Comparison of ENCODE assay signal across 26 cellular contexts in genomic region chr6:68746376-68746775, GRCh38.
"Had no signal": no experiment of that assay in that cellular context is flagged by ENCODE, and none has a peak within 500 bp of the region (broad histone marks: within the 10 kb centered on the region; RNA-seq: fewer than 3 reads in every experiment).

No MANE protein-coding gene starts in this region.

- H2AFZ ChIP-seq: neural progenitor cell, parathyroid adenoma had no signal

- H3K9ac ChIP-seq: neural progenitor cell, parathyroid adenoma had no signal

- H3K27ac ChIP-seq: left ventricle myocardium inferior, neural progenitor cell, neutrophil, parathyroid adenoma, right atrium auricular region, right lobe of liver, thoracic aorta, tibial artery, upper lobe of right lung had no signal

- ATAC-seq: naive thymus-derived CD8-positive, alpha-beta T cell; right lobe of liver; stimulated activated memory B cell treated with anti-CD40 and anti-IgM and Interleukin-4, amounts not matched to agents 10 μg/mL and 1 μg/mL and 100 μg/mL, for 72 hours; stimulated activated naive CD8-positive, alpha-beta T cell treated with anti-CD3 and anti-CD28 coated beads, Interleukin-15, amount 100 ng/mL, for 72 hours; upper lobe of right lung had no signal

- H3K4me1 ChIP-seq: left ventricle myocardium inferior, neural progenitor cell, parathyroid adenoma, right atrium auricular region, right lobe of liver, tibial artery, upper lobe of right lung had no signal

- FAIRE-seq: islet of Langerhans, kidney, urothelium cell line had no signal

- H3K4me3 ChIP-seq: left ventricle myocardium inferior, lung, neural progenitor cell, right atrium auricular region, right lobe of liver, smooth muscle cell, thoracic aorta, tibial artery, upper lobe of right lung had no signal

- H3K9me3 ChIP-seq: neutrophil, right atrium auricular region, right lobe of liver, thoracic aorta, tibial artery, upper lobe of right lung had no signal

- H3K27me3 ChIP-seq: neural progenitor cell, neutrophil, right atrium auricular region, right lobe of liver, tibial artery, upper lobe of right lung had no signal

- DNase-seq: hypothalamus; immature natural killer cell; kidney; left ventricle myocardium inferior; naive thymus-derived CD8-positive, alpha-beta T cell; occipital lobe; right lobe of liver; stimulated activated CD4-positive, alpha-beta T cell treated with anti-CD3 and anti-CD28 coated beads, Interleukin-1b, Interleukin-23, amount 100 ng/mL, for 48 hours; stimulated activated CD4-positive, alpha-beta T cell treated with anti-CD3 and anti-CD28 coated beads, Interleukin-2, amount 100 ng/mL, for 48 hours; stimulated activated CD4-positive, alpha-beta T cell treated with anti-CD3 and anti-CD28 coated beads, Interleukin-4, amount 100 ng/mL, for 4 hours; stimulated activated CD8-positive, alpha-beta memory T cell treated with anti-CD3 and anti-CD28 coated beads, Interleukin-4, amount 100 ng/mL, for 48 hours; stimulated activated naive CD4-positive, alpha-beta T cell treated with Interleukin-2 at 50 U/mL for 16 hours; stimulated activated naive CD8-positive, alpha-beta T cell treated with anti-CD3 and anti-CD28 coated beads, Interleukin-15, amount 100 ng/mL, for 72 hours; tibial artery; trophoblast cell; upper lobe of right lung had no signal

- H3K36me3 ChIP-seq: left ventricle myocardium inferior, neural progenitor cell, neutrophil, right atrium auricular region, right lobe of liver, thoracic aorta, tibial artery, upper lobe of right lung had no signal

- H3K79me2 ChIP-seq: parathyroid adenoma had no signal

- H3K4me2 ChIP-seq: neural progenitor cell, smooth muscle cell had no signal
